19 cellular contexts compared by ENCODE assay signal in the genomic region with DNA sequence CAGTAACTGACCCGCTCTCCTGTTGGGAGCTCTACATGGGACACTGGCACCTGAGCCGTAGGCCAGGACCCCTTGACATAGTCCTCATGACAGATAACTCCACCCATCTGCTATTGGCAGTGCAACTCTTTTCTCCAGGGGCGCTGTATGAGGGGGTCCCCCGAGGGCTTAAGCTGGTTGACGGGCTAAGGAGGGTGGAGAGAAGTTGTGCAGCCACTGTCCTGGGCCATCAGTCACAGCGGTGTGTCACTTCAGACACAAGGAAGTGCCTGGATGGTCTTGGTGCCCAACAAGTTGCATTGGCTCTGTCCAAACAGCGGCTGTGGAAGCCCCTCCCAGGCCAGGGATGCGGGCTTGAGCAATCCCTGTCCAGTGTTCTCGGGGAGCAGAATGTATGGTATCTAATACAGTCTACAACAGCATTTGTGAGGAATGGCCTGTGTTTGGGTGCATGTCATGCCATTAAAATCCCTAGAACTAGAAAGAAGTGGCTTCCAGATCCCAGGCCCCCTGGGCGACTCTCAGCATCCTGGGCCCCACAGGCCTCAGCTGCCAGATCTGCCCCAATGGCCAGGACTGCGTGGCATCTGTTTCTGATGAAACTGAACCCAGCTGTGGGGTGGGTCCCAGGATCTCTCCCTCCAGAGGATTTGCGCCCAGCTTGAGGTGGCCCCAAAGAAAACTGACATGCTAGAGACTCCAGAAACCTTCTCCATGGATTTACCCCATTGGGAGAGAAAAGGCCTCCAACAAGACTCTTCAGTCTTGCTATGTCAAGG. TPM values are rescaled to one million over a fixed set of nuclear protein-coding genes. Genes with fewer than 3 reads are reported as not detected.
DNase-seq lines count a peak whose midpoint lies in the region; ATAC-seq and TF ChIP-seq lines count a peak whose summit lies in the region.
"Had no signal": no experiment of that assay in that cellular context is flagged by ENCODE, and none has a peak within 500 bp of the region (broad histone marks: within the 10 kb centered on the region; RNA-seq: fewer than 3 reads in every experiment).

No MANE protein-coding gene starts in this region.

- intact Hi-C loops in Right ventricle myocardium inferior (cut with DNase I) (no loop called here), left cardiac atrium (cut with DNase I) (no loop called here), esophagus muscularis mucosa (cut with DNase I) (no loop called here), posterior vena cava (cut with DNase I) (no loop called here)

- TF ChIP-seq EP300 in esophagus muscularis mucosa (IDR thresholded peaks at IDR 0.05), result no peak

- H3F3A ChIP-seq in smooth muscle cell (ENCODE audit: low read depth), result no peaks in the 10 kb centered on the region

- H3K27me3 ChIP-seq in esophagus muscularis mucosa (no peaks in the 10 kb centered on the region), smooth muscle cell (ENCODE audit: low read depth) (no peaks in the 10 kb centered on the region)
- H3K27me3 ChIP-seq: BLaER1 had no signal

- no peak overlapping the region for H3K4me2 ChIP-seq in smooth muscle cell
- H3K4me2 ChIP-seq: BLaER1 had no signal

- 98% methylated on average over 9 of the region's 12 CpGs for WGBS in esophagus muscularis mucosa
- WGBS in smooth muscle cell (ENCODE audit: low lambda C conversion rate), result 95% methylated on average over 12 of the region's 12 CpGs

- no peak overlapping the region for H3K9ac ChIP-seq in smooth muscle cell (ENCODE audit: low read depth)
- H3K9ac ChIP-seq: BLaER1, GM23248 had no signal

- no peak for DNase-seq in Right ventricle myocardium inferior (ENCODE audit: missing footprints)
- DNase-seq in left cardiac atrium, result no peak
- DNase-seq in esophagus muscularis mucosa (ENCODE audit: extremely low spot score), result peak; percentile 86
- DNase-seq in posterior vena cava (ENCODE audit: low spot score), result peak; percentile 72
- no peak for DNase-seq in NCI-H446 (lab: John Stamatoyannopoulos, UW)
- no peak for DNase-seq in smooth muscle cell (lab: John Stamatoyannopoulos, UW; ENCODE audit: unreplicated experiment)
- DNase-seq: CD4-positive, CD25-positive, alpha-beta regulatory T cell; H7; NCI-H1048; NCI-H1417; NCI-H1694; NCI-H2029 treated with DMSO at 0.1 percent for 48 hours; NCI-H510A; NCI-H69; RPMI8226; SHP77 had no signal

- no peaks in the 10 kb centered on the region for H3K79me2 ChIP-seq in smooth muscle cell (ENCODE audit: low read depth)

- H3K4me1 ChIP-seq in esophagus muscularis mucosa (no peaks in the 10 kb centered on the region), smooth muscle cell (ENCODE audit: low read depth) (no peaks in the 10 kb centered on the region)
- H3K4me1 ChIP-seq: BLaER1 had no signal

- H3K36me3 ChIP-seq in esophagus muscularis mucosa, result no peaks in the 10 kb centered on the region
- no peaks in the 10 kb centered on the region for H3K36me3 ChIP-seq in smooth muscle cell (ENCODE audit: low read depth)
- H3K36me3 ChIP-seq: BLaER1 had no signal

- H3K27ac ChIP-seq in esophagus muscularis mucosa (replicated peaks in 1 of 4) (no peak overlapping the region), smooth muscle cell (ENCODE audit: low read depth) (no peak overlapping the region)
- H3K27ac ChIP-seq: BLaER1, GM23248 had no signal

- TF ChIP-seq CTCF in esophagus muscularis mucosa (IDR thresholded peaks at IDR 0.05) (no peak), smooth muscle cell (IDR thresholded peaks at IDR 0.05; ENCODE audit: borderline replicate concordance, insufficient read depth, poor library complexity, severe bottlenecking) (no peak)

- H3K4me3 ChIP-seq in esophagus muscularis mucosa, result no peak overlapping the region
- no peak overlapping the region for H3K4me3 ChIP-seq in smooth muscle cell
- H3K4me3 ChIP-seq: BLaER1, GM23248 had no signal

- no peak overlapping the region for H2AFZ ChIP-seq in smooth muscle cell (ENCODE audit: low read depth)
- H2AFZ ChIP-seq: GM23248 had no signal

- no peak for TF ChIP-seq POLR2A in esophagus muscularis mucosa (IDR thresholded peaks at IDR 0.05; ENCODE audit: low read depth)

- H3K9me3 ChIP-seq in esophagus muscularis mucosa (no peaks in the 10 kb centered on the region), smooth muscle cell (replicated peaks; ENCODE audit: low read depth) (no peaks in the 10 kb centered on the region)
- H3K9me3 ChIP-seq: BLaER1 had no signal

- ATAC-seq in Right ventricle myocardium inferior, result peak; percentile 13
- no peak for ATAC-seq in left cardiac atrium
- no peak for ATAC-seq in HG03196 (IDR thresholded peaks at IDR 0.05; ENCODE audit: unreplicated experiment)

- no peaks in the 10 kb centered on the region for H4K20me1 ChIP-seq in smooth muscle cell (ENCODE audit: low read depth)
- H4K20me1 ChIP-seq: BLaER1 had no signal

RNA-seq across cellular contexts. Expression of gene TTC32, which starts 23.3 kb away (rescaled TPM):
- total RNA-seq in Right ventricle myocardium inferior, result 2.7 TPM
- 1 to 10 TPM; 3.6 to 6.5 TPM for total RNA-seq in left cardiac atrium
- 10 to 100 TPM in 2 of 4 donors, 1 to 10 TPM in 2; 8.1 to 12.5 (median 10.2) TPM for total RNA-seq in esophagus muscularis mucosa
- 1 to 10 TPM; 7.4 to 9.4 TPM for total RNA-seq in posterior vena cava
- total RNA-seq in smooth muscle cell, result 6.2 and 12.5 TPM in 2 replicates
- polyA plus RNA-seq in smooth muscle cell, result 5.1 and 5.2 TPM in 2 replicates

Comparison
In these comparisons a context has a peak if more than half of its experiments do, and no peak if none do; other contexts are left out.
1. DNase-seq: peak in esophagus muscularis mucosa (single experiment) and posterior vena cava (single experiment); none in Right ventricle myocardium inferior (single experiment), left cardiac atrium (single experiment), NCI-H446 (0 of 2) and smooth muscle cell (single experiment).